Comparison of ENCODE assay signal across 1 cellular context in the genomic region with DNA sequence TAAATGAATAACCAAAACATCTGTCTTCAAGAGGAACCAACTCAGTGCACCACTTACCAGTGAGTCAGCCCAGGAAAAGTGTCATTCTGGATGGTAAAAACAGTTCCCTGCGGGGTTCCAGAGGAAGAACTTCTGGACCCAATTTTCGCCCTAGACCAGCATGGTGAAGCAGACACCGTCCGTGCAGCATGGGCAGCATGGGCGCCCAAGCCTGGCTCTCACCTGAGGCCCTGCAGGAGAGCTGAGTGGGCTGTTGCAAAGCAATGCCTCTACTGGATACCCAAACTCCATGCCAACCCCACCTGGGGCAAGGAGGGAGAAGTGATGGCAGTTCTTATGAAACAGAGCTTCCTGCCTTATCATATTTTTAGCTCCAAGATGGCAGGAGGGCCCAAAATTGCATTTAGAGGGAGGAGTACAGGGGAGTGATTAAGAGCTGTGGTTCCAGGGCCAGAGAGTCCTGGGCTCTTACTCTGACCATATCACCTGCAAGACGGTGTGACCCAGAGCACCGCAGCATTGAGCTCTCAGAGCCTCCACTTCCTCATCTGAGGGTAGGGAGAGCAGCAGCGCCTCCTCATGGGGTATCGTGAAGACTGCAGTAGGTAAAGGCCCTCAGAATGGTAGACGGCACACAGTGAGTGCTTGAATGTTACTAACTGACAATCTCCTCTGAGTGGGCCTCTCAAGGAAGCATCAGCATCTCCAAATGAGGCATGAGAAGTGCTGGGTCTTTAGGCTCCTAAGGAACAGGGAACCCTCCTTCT.
TF ChIP-seq lines count a peak whose summit lies in the region.

No MANE protein-coding gene starts in this region.

TF ChIP-seq in WTC11, 78 proteins besides CTCF, POLR2A, EP300 and RAD21 (continued from another document):
- TF ChIP-seq, protein P1, sequence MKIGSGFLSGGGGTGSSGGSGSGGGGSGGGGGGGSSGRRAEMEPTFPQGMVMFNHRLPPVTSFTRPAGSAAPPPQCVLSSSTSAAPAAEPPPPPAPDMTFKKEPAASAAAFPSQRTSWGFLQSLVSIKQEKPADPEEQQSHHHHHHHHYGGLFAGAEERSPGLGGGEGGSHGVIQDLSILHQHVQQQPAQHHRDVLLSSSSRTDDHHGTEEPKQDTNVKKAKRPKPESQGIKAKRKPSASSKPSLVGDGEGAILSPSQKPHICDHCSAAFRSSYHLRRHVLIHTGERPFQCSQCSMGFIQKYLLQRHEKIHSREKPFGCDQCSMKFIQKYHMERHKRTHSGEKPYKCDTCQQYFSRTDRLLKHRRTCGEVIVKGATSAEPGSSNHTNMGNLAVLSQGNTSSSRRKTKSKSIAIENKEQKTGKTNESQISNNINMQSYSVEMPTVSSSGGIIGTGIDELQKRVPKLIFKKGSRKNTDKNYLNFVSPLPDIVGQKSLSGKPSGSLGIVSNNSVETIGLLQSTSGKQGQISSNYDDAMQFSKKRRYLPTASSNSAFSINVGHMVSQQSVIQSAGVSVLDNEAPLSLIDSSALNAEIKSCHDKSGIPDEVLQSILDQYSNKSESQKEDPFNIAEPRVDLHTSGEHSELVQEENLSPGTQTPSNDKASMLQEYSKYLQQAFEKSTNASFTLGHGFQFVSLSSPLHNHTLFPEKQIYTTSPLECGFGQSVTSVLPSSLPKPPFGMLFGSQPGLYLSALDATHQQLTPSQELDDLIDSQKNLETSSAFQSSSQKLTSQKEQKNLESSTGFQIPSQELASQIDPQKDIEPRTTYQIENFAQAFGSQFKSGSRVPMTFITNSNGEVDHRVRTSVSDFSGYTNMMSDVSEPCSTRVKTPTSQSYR (CRISPR knock-in tag; IDR thresholded peaks at IDR 0.05): no peak
- TF ChIP-seq NR1H2 (CRISPR knock-in tag; IDR thresholded peaks at IDR 0.05): no peak
- TF ChIP-seq, protein P2, sequence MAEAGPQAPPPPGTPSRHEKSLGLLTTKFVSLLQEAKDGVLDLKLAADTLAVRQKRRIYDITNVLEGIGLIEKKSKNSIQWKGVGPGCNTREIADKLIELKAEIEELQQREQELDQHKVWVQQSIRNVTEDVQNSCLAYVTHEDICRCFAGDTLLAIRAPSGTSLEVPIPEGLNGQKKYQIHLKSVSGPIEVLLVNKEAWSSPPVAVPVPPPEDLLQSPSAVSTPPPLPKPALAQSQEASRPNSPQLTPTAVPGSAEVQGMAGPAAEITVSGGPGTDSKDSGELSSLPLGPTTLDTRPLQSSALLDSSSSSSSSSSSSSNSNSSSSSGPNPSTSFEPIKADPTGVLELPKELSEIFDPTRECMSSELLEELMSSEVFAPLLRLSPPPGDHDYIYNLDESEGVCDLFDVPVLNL (CRISPR knock-in tag; IDR thresholded peaks at IDR 0.05; ENCODE audit: borderline replicate concordance, low read depth): no peak
- TF ChIP-seq SMAD4 (CRISPR knock-in tag; IDR thresholded peaks at IDR 0.05): no peak
- no peak for TF ChIP-seq ETV6 (CRISPR knock-in tag; IDR thresholded peaks at IDR 0.05)
- TF ChIP-seq GTF2I (CRISPR knock-in tag; conservative IDR thresholded peaks at IDR 0.05): no peak
- TF ChIP-seq, protein P3, sequence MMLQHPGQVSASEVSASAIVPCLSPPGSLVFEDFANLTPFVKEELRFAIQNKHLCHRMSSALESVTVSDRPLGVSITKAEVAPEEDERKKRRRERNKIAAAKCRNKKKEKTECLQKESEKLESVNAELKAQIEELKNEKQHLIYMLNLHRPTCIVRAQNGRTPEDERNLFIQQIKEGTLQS (CRISPR knock-in tag; conservative IDR thresholded peaks at IDR 0.05): no peak
- TF ChIP-seq, protein P4, sequence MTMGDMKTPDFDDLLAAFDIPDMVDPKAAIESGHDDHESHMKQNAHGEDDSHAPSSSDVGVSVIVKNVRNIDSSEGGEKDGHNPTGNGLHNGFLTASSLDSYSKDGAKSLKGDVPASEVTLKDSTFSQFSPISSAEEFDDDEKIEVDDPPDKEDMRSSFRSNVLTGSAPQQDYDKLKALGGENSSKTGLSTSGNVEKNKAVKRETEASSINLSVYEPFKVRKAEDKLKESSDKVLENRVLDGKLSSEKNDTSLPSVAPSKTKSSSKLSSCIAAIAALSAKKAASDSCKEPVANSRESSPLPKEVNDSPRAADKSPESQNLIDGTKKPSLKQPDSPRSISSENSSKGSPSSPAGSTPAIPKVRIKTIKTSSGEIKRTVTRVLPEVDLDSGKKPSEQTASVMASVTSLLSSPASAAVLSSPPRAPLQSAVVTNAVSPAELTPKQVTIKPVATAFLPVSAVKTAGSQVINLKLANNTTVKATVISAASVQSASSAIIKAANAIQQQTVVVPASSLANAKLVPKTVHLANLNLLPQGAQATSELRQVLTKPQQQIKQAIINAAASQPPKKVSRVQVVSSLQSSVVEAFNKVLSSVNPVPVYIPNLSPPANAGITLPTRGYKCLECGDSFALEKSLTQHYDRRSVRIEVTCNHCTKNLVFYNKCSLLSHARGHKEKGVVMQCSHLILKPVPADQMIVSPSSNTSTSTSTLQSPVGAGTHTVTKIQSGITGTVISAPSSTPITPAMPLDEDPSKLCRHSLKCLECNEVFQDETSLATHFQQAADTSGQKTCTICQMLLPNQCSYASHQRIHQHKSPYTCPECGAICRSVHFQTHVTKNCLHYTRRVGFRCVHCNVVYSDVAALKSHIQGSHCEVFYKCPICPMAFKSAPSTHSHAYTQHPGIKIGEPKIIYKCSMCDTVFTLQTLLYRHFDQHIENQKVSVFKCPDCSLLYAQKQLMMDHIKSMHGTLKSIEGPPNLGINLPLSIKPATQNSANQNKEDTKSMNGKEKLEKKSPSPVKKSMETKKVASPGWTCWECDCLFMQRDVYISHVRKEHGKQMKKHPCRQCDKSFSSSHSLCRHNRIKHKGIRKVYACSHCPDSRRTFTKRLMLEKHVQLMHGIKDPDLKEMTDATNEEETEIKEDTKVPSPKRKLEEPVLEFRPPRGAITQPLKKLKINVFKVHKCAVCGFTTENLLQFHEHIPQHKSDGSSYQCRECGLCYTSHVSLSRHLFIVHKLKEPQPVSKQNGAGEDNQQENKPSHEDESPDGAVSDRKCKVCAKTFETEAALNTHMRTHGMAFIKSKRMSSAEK (CRISPR knock-in tag; IDR thresholded peaks at IDR 0.05; ENCODE audit: borderline replicate concordance): no peak
- no peak for TF ChIP-seq GRHL2 (CRISPR knock-in tag; IDR thresholded peaks at IDR 0.05; ENCODE audit: insufficient replicate concordance, severe bottlenecking)
- TF ChIP-seq, protein P5, sequence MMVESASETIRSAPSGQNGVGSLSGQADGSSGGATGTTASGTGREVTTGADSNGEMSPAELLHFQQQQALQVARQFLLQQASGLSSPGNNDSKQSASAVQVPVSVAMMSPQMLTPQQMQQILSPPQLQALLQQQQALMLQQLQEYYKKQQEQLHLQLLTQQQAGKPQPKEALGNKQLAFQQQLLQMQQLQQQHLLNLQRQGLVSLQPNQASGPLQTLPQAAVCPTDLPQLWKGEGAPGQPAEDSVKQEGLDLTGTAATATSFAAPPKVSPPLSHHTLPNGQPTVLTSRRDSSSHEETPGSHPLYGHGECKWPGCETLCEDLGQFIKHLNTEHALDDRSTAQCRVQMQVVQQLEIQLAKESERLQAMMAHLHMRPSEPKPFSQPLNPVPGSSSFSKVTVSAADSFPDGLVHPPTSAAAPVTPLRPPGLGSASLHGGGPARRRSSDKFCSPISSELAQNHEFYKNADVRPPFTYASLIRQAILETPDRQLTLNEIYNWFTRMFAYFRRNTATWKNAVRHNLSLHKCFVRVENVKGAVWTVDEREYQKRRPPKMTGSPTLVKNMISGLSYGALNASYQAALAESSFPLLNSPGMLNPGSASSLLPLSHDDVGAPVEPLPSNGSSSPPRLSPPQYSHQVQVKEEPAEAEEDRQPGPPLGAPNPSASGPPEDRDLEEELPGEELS (CRISPR knock-in tag; IDR thresholded peaks at IDR 0.05): no peak
- TF ChIP-seq, protein P6, sequence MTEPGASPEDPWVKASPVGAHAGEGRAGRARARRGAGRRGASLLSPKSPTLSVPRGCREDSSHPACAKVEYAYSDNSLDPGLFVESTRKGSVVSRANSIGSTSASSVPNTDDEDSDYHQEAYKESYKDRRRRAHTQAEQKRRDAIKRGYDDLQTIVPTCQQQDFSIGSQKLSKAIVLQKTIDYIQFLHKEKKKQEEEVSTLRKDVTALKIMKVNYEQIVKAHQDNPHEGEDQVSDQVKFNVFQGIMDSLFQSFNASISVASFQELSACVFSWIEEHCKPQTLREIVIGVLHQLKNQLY (CRISPR knock-in tag; IDR thresholded peaks at IDR 0.05): no peak
- TF ChIP-seq RORB (CRISPR knock-in tag; IDR thresholded peaks at IDR 0.05): no peak
- no peak for TF ChIP-seq NFATC4 (CRISPR knock-in tag; IDR thresholded peaks at IDR 0.05)
- TF ChIP-seq, protein P7, sequence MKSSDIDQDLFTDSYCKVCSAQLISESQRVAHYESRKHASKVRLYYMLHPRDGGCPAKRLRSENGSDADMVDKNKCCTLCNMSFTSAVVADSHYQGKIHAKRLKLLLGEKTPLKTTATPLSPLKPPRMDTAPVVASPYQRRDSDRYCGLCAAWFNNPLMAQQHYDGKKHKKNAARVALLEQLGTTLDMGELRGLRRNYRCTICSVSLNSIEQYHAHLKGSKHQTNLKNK (CRISPR knock-in tag; IDR thresholded peaks at IDR 0.05): no peak
- no peak for TF ChIP-seq OVOL2 (CRISPR knock-in tag; IDR thresholded peaks at IDR 0.05; ENCODE audit: borderline replicate concordance)
